Comparison of ENCODE assay signal across 19 cellular contexts in the genomic region with DNA sequence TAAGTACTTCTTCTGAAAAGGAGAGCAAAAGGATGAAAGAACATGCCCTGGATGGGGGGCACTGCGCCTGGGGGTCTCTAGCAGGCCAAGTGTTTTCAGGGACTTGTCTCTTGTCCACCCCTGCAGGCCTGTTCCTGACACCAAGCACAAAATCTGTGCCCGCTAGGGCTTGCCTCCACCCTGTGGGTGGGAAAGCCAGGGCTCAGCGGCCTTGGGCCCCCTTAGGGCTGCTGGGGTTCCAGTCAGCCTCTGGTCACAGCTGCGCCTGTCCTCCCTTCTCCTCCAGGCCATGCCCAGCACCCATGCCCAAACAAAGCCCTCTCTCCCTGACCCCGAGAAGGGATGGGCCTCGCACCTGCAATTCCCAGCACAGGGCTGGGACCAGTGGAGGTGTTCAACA.
"Had no signal": no experiment of that assay in that cellular context is flagged by ENCODE, and none has a peak within 500 bp of the region (broad histone marks: within the 10 kb centered on the region; RNA-seq: fewer than 3 reads in every experiment).

No MANE protein-coding gene starts in this region.

- H3K9ac ChIP-seq: parathyroid adenoma had no signal

- H3K27ac ChIP-seq: colonic mucosa, epithelial cell of prostate, esophagus squamous epithelium, neutrophil, parathyroid adenoma, stomach, tibial artery had no signal

- DNase-seq: colonic mucosa; effector CD8-positive, alpha-beta T cell; endodermal cell; esophagus squamous epithelium; foreskin melanocyte; natural killer cell; stimulated activated CD4-positive, alpha-beta T cell treated with anti-CD3 and anti-CD28 coated beads, Interleukin-12 subunit alpha, Interleukin-12 subunit beta, amount 100 ng/mL, for 4 hours; stimulated activated CD4-positive, alpha-beta T cell treated with anti-CD3 and anti-CD28 coated beads, Interleukin-1b, Interleukin-23, amount 100 ng/mL, for 48 hours; stimulated activated CD4-positive, alpha-beta T cell treated with anti-CD3 and anti-CD28 coated beads, Interleukin-4, amount 100 ng/mL, for 1 hour; stimulated activated CD8-positive, alpha-beta memory T cell treated with anti-CD3 and anti-CD28 coated beads, Interleukin-4, amount 100 ng/mL, for 48 hours; stimulated activated naive CD4-positive, alpha-beta T cell treated with Interleukin-2 at 50 U/mL for 16 hours; stomach; tibial artery had no signal

- ATAC-seq: natural killer cell, sciatic nerve had no signal

- H3K27me3 ChIP-seq: colonic mucosa, esophagus squamous epithelium, neutrophil, stomach, tibial artery had no signal

- H2AFZ ChIP-seq: parathyroid adenoma had no signal

- H3K36me3 ChIP-seq: colonic mucosa, esophagus squamous epithelium, neutrophil, stomach, tibial artery had no signal

- H3K4me3 ChIP-seq: colonic mucosa, esophagus squamous epithelium, lung, smooth muscle cell, stomach, tibial artery had no signal

- H3K4me1 ChIP-seq: colonic mucosa, esophagus squamous epithelium, parathyroid adenoma, stomach, tibial artery had no signal

- H3K9me3 ChIP-seq: colonic mucosa, esophagus squamous epithelium, neutrophil, stomach, tibial artery had no signal

- H3K4me2 ChIP-seq: smooth muscle cell had no signal
